Comparison of ENCODE assay signal across 21 cellular contexts in genomic region chr5:149304195-149305072, GRCh38. TPM values are rescaled to one million over a fixed set of nuclear protein-coding genes. Genes with fewer than 3 reads are reported as not detected.
DNase-seq lines count a peak whose midpoint lies in the region; ATAC-seq, FAIRE-seq and TF ChIP-seq lines count a peak whose summit lies in the region.
"Had no signal": no experiment of that assay in that cellular context is flagged by ENCODE, and none has a peak within 500 bp of the region (broad histone marks: within the 10 kb centered on the region; RNA-seq: fewer than 3 reads in every experiment).

No MANE protein-coding gene starts in this region.

- no TSS peak for BruUV-seq in HepG2 (replicated peaks; lab: Mats Ljungman, UMichigan)

- POLR2A ChIA-PET in HepG2 (lab: Yijun Ruan, JAX) = no interaction called here

- H3K79me2 ChIP-seq in HepG2 (ENCODE audit: insufficient read depth, low read length) = no peaks in the 10 kb centered on the region

- no peak overlapping the region for H3K27ac ChIP-seq in right lobe of liver
- no peak overlapping the region for H3K27ac ChIP-seq in HepG2 (ENCODE audit: extremely low read length, insufficient read depth, low read length)
- peak overlapping the region in 9 of 10 donors; percentile 26 to 97 (median 64) for H3K27ac ChIP-seq in heart right ventricle
- H3K27ac ChIP-seq in lower lobe of right lung = peak overlapping the region; percentile 51
- H3K27ac ChIP-seq in upper lobe of right lung = peak overlapping the region; percentile 55
- H3K27ac ChIP-seq in tibial nerve = peak overlapping the region in 1 of 4 donors; percentile 9
- H3K27ac ChIP-seq: SJCRH30 had no signal

- no peak overlapping the region for H3K9ac ChIP-seq in HepG2 (ENCODE audit: insufficient read depth, low read depth, low read length)

- TF ChIP-seq RAD21 in HepG2 (CRISPR knock-in tag; IDR thresholded peaks at IDR 0.05) = no peak

- H3K4me3 ChIP-seq in right lobe of liver (no peak overlapping the region), HepG2 (replicated peaks in 1 of 3; ENCODE audit: insufficient read depth in 1 of 3, low read depth in 2 of 3, low read length in 3 of 3) (no peak overlapping the region), heart right ventricle (no peak overlapping the region), lower lobe of right lung (no peak overlapping the region), upper lobe of right lung (no peak overlapping the region), tibial nerve (no peak overlapping the region)
- H3K4me3 ChIP-seq: GM12878, SJCRH30 had no signal

- H3K27me3 ChIP-seq in right lobe of liver (no peaks in the 10 kb centered on the region), HepG2 (ENCODE audit: control insufficient read depth in 1 of 2, insufficient read depth in 2 of 2, low read length in 2 of 2) (no peaks in the 10 kb centered on the region), heart right ventricle (peaks cover 0 to 3% (median 0%) of the 10 kb centered on the region in 7 donors), lower lobe of right lung (ENCODE audit: low read depth) (no peaks in the 10 kb centered on the region), upper lobe of right lung (no peaks in the 10 kb centered on the region), tibial nerve (no peaks in the 10 kb centered on the region)
- H3K27me3 ChIP-seq: BE2C, SJCRH30 had no signal

- intact Hi-C loops in right lobe of liver (cut with DNase I) (no loop called here), HepG2 (cut with micrococcal nuclease; ENCODE audit: unreplicated experiment) (no loop called here), heart right ventricle (cut with DNase I) (loop anchor here in 1 of 10 donors (5.0 kb wide), 1 partner anchor 32 kb away; the partner anchor contains the start of gene AFAP1L1), lower lobe of right lung (cut with DNase I) (no loop called here), upper lobe of right lung (cut with DNase I) (no loop called here)

- no peak overlapping the region for H3K4me2 ChIP-seq in HepG2 (ENCODE audit: low read depth, low read length)

- DNase-seq in right lobe of liver = no peak
- DNase-seq in HepG2 (ENCODE audit: low spot score) = no peak
- peak in 1 of 2 donors; percentile 65 for DNase-seq in heart right ventricle
- no peak for DNase-seq in lower lobe of right lung
- DNase-seq in upper lobe of right lung = no peak
- no peak for DNase-seq in tibial nerve (ENCODE audit: low spot score in 2 of 2)
- no peak for DNase-seq in activated effector memory CD4-positive, alpha-beta T cell treated with anti-CD3 and anti-CD28 coated beads, Interleukin-2, amount 50 U/mL, for 16 hours
- DNase-seq: BE2C; CD4-positive, alpha-beta memory T cell; EL; GOT3; KBM-7; NCI-H1105 treated with DMSO at 0.1 percent for 48 hours; NCI-H1694 treated with DMSO at 0.1 percent for 48 hours; NCI-H2107; NCI-H2227 treated with DMSO at 0.1 percent for 48 hours; SJCRH30 had no signal

- FAIRE-seq in HepG2 (lab: Jason Lieb, UNC) = no peak
- FAIRE-seq: A204.1, GM12878, GM19239 had no signal

- in situ Hi-C loops in HepG2 (cut with HindIII; ENCODE audit: extremely low pct_ligation_motif_present, low pct_unique_long_range_greater_than_20kb) = no loop called here

- no peak for TF ChIP-seq EP300 in HepG2 (IDR thresholded peaks at IDR 0.05; ENCODE audit: low read depth in 2 of 2, low read length in 2 of 2)
- no peak for TF ChIP-seq EP300 in HepG2 (CRISPR knock-in tag; IDR thresholded peaks at IDR 0.05; ENCODE audit: borderline replicate concordance)
- no peak for TF ChIP-seq EP300 in tibial nerve (IDR thresholded peaks at IDR 0.05)

- TF ChIP-seq POLR2A in right lobe of liver (IDR thresholded peaks at IDR 0.05) = no peak
- TF ChIP-seq POLR2A in HepG2 (IDR thresholded peaks at IDR 0.05; ENCODE audit: insufficient read depth in 1 of 2, low read depth in 2 of 2, low read length in 2 of 2) = no peak
- no peak for TF ChIP-seq POLR2A in tibial nerve (IDR thresholded peaks at IDR 0.05)

- H3K9me3 ChIP-seq in right lobe of liver (no peaks in the 10 kb centered on the region), HepG2 (ENCODE audit: low read length) (no peaks in the 10 kb centered on the region), heart right ventricle (no peaks in the 10 kb centered on the region), lower lobe of right lung (no peaks in the 10 kb centered on the region), upper lobe of right lung (no peaks in the 10 kb centered on the region), tibial nerve (no peaks in the 10 kb centered on the region)
- H3K9me3 ChIP-seq: BE2C, SJCRH30 had no signal

- no peak overlapping the region for H2AFZ ChIP-seq in HepG2 (ENCODE audit: low read length)

- TF ChIP-seq CTCF in right lobe of liver (IDR thresholded peaks at IDR 0.05) (no peak), HepG2 (CRISPR knock-in tag; IDR thresholded peaks at IDR 0.05) (no peak), heart right ventricle (IDR thresholded peaks at IDR 0.05) (no peak), lower lobe of right lung (IDR thresholded peaks at IDR 0.05) (no peak), upper lobe of right lung (IDR thresholded peaks at IDR 0.05) (no peak), tibial nerve (IDR thresholded peaks at IDR 0.05) (no peak)

- CTCF ChIA-PET in HepG2 (lab: Yijun Ruan, JAX; ENCODE audit: low intra/inter-chr PET ratio, low total read pairs) = no interaction called here

- peak; percentile 25 to 56 (median 34) for ATAC-seq in right lobe of liver
- no peak for ATAC-seq in HepG2
- ATAC-seq in heart right ventricle = peak; percentile 42 to 82 (median 66)
- peak in 1 of 2 donors; percentile 20 for ATAC-seq in lower lobe of right lung
- peak; percentile 55 for ATAC-seq in upper lobe of right lung
- no peak for ATAC-seq in GM21515 (IDR thresholded peaks at IDR 0.05; ENCODE audit: unreplicated experiment)
- ATAC-seq: GM12878 had no signal

- WGBS in right lobe of liver (ENCODE audit: insufficient coverage, low coverage, low lambda C conversion rate, missing lambda C conversion rate) = 84% methylated on average over 2 of the region's 11 CpGs
- 69% methylated on average over 11 of the region's 11 CpGs for WGBS in HepG2 (ENCODE audit: low lambda C conversion rate)
- WGBS in heart right ventricle, 2 donors = 58 to 70% methylated on average over 11 of the region's 11 CpGs
- 79% methylated on average over 11 of the region's 11 CpGs for WGBS in tibial nerve, 2 donors

- H3K4me1 ChIP-seq in right lobe of liver = no peaks in the 10 kb centered on the region
- peaks cover 16% of the 10 kb centered on the region for H3K4me1 ChIP-seq in HepG2 (ENCODE audit: insufficient read depth, low read length)
- H3K4me1 ChIP-seq in heart right ventricle = peaks cover 5 to 67% (median 35%) of the 10 kb centered on the region in 9 donors
- peaks cover 29% of the 10 kb centered on the region for H3K4me1 ChIP-seq in lower lobe of right lung
- peaks cover 11% of the 10 kb centered on the region for H3K4me1 ChIP-seq in upper lobe of right lung
- peaks cover 0 to 5% (median 0%) of the 10 kb centered on the region in 4 donors for H3K4me1 ChIP-seq in tibial nerve
- H3K4me1 ChIP-seq: BE2C, SJCRH30 had no signal

- H3K36me3 ChIP-seq in right lobe of liver (no peaks in the 10 kb centered on the region), HepG2 (replicated peaks in 1 of 2; ENCODE audit: control insufficient read depth in 1 of 2, insufficient read depth in 2 of 2, low read length in 2 of 2) (no peaks in the 10 kb centered on the region), heart right ventricle (peaks cover 0 to 99% (median 43%) of the 10 kb centered on the region in 9 donors), lower lobe of right lung (no peaks in the 10 kb centered on the region), upper lobe of right lung (no peaks in the 10 kb centered on the region), tibial nerve (peaks cover 0 to 92% (median 0%) of the 10 kb centered on the region in 3 donors)
- H3K36me3 ChIP-seq: BE2C, SJCRH30 had no signal

- no peaks in the 10 kb centered on the region for H4K20me1 ChIP-seq in HepG2 (ENCODE audit: insufficient read depth, low read length)

RNA-seq across cellular contexts. Expression of gene AFAP1L1, which starts 32.8 kb away (rescaled TPM):
- total RNA-seq in right lobe of liver (1 to 10 TPM; 3.1 to 6.6 (median 5.2) TPM), HepG2 (2016; rRNA removed; fragmentation: Illumina TruSeq; extraction: Trizol) (0.38 and 0.66 TPM in 2 replicates), heart right ventricle (10 to 100 TPM; 30.3 to 61.6 (median 47.2) TPM), lower lobe of right lung (26.6 TPM), upper lobe of right lung (32.7 TPM), tibial nerve (10 to 100 TPM; 40.8 to 93.5 (median 91.6) TPM)
- total RNA-seq in HepG2 (2016; cell fraction: cytosol; rRNA removed; fragmentation: Illumina TruSeq; extraction: Trizol; ENCODE audit: low read depth) = not detected in 2 replicates
- total RNA-seq in HepG2 (2016; cell fraction: insoluble cytoplasmic fraction; rRNA removed; fragmentation: Illumina TruSeq; extraction: Trizol) = 0.41 and 0.86 TPM in 2 replicates
- total RNA-seq in HepG2 (2016; cell fraction: membrane; rRNA removed; fragmentation: Illumina TruSeq; extraction: Trizol) = 0.22 and 0.34 TPM in 2 replicates
- total RNA-seq in HepG2 (2016; cell fraction: nucleus; rRNA removed; fragmentation: Illumina TruSeq; extraction: Trizol) = 0.25 and 0.40 TPM in 2 replicates
- polyA plus RNA-seq in HepG2 (2011; rRNA removed) (0.67 and 1.0 TPM in 2 replicates), heart right ventricle (10 to 100 TPM; 35.6 to 35.9 TPM)
- polyA plus RNA-seq in HepG2 (2011; cell fraction: cytosol; rRNA removed) = 0.63 and 0.81 TPM in 2 replicates
- polyA plus RNA-seq in HepG2 (2011; cell fraction: nucleus; rRNA removed) = 0.59 and 0.85 TPM in 2 replicates
- 1.0 and 1.6 TPM in 2 replicates for polyA plus RNA-seq in HepG2 (2012)
- polyA plus RNA-seq in HepG2 (2016; cell fraction: cytosol; fragmentation: Illumina TruSeq; extraction: Trizol; ENCODE audit: low read depth) = 0.14 and 0.25 TPM in 2 replicates
- 0.37 and 0.84 TPM in 2 replicates for polyA plus RNA-seq in HepG2 (2016; cell fraction: insoluble cytoplasmic fraction; fragmentation: Illumina TruSeq; extraction: Trizol; ENCODE audit: low read depth)
- 0.24 and 0.26 TPM in 2 replicates for polyA plus RNA-seq in HepG2 (2016; cell fraction: membrane; fragmentation: Illumina TruSeq; extraction: Trizol; ENCODE audit: low read depth)
- polyA plus RNA-seq in HepG2 (2016; cell fraction: nucleus; fragmentation: Illumina TruSeq; extraction: Trizol; ENCODE audit: insufficient read depth, low read depth) = 0.23 and 0.61 TPM in 2 replicates
- 1.3 and 2.6 TPM in 2 replicates for polyA minus RNA-seq in HepG2 (2011; rRNA and poly(A)+ RNA removed; ENCODE audit: low replicate concordance)
- polyA minus RNA-seq in HepG2 (2011; cell fraction: cytosol; rRNA and poly(A)+ RNA removed) = 0.18 and 0.49 TPM in 2 replicates
- 0.50 and 0.90 TPM in 2 replicates for polyA minus RNA-seq in HepG2 (2011; cell fraction: nucleus; rRNA and poly(A)+ RNA removed)
- total RNA-seq: CD4-positive, alpha-beta memory T cell; GM12878 had no signal
- polyA plus RNA-seq: CD4-positive, alpha-beta memory T cell had no signal

RNA-seq across cellular contexts. Expression of gene GRPEL2, which starts 40.9 kb away (rescaled TPM):
- 1 to 10 TPM; 4.2 to 6.9 (median 5.9) TPM for total RNA-seq in right lobe of liver
- 16.6 and 28.4 TPM in 2 replicates for total RNA-seq in HepG2 (2016; rRNA removed; fragmentation: Illumina TruSeq; extraction: Trizol)
- total RNA-seq in HepG2 (2016; cell fraction: cytosol; rRNA removed; fragmentation: Illumina TruSeq; extraction: Trizol; ENCODE audit: low read depth) = 1.7 and 2.2 TPM in 2 replicates
- total RNA-seq in HepG2 (2016; cell fraction: insoluble cytoplasmic fraction; rRNA removed; fragmentation: Illumina TruSeq; extraction: Trizol) = 17.2 and 31.8 TPM in 2 replicates
- total RNA-seq in HepG2 (2016; cell fraction: membrane; rRNA removed; fragmentation: Illumina TruSeq; extraction: Trizol) = 9.3 and 10.1 TPM in 2 replicates
- total RNA-seq in HepG2 (2016; cell fraction: nucleus; rRNA removed; fragmentation: Illumina TruSeq; extraction: Trizol) = 10.1 and 11.9 TPM in 2 replicates
- polyA plus RNA-seq in HepG2 (2011; rRNA removed) = 9.3 and 13.1 TPM in 2 replicates
- 5.4 and 8.7 TPM in 2 replicates for polyA plus RNA-seq in HepG2 (2011; cell fraction: cytosol; rRNA removed)
- polyA plus RNA-seq in HepG2 (2011; cell fraction: nucleus; rRNA removed) = 4.4 and 7.1 TPM in 2 replicates
- polyA plus RNA-seq in HepG2 (2012) = 8.8 and 8.9 TPM in 2 replicates
- 0.66 and 0.72 TPM in 2 replicates for polyA plus RNA-seq in HepG2 (2016; cell fraction: cytosol; fragmentation: Illumina TruSeq; extraction: Trizol; ENCODE audit: low read depth)
- 14.1 and 15.7 TPM in 2 replicates for polyA plus RNA-seq in HepG2 (2016; cell fraction: insoluble cytoplasmic fraction; fragmentation: Illumina TruSeq; extraction: Trizol; ENCODE audit: low read depth)
- polyA plus RNA-seq in HepG2 (2016; cell fraction: membrane; fragmentation: Illumina TruSeq; extraction: Trizol; ENCODE audit: low read depth) = 3.1 and 3.3 TPM in 2 replicates
- 15.5 and 16.9 TPM in 2 replicates for polyA plus RNA-seq in HepG2 (2016; cell fraction: nucleus; fragmentation: Illumina TruSeq; extraction: Trizol; ENCODE audit: insufficient read depth, low read depth)
- polyA minus RNA-seq in HepG2 (2011; rRNA and poly(A)+ RNA removed; ENCODE audit: low replicate concordance) = 26.1 and 28.0 TPM in 2 replicates
- 20.0 and 22.1 TPM in 2 replicates for polyA minus RNA-seq in HepG2 (2011; cell fraction: cytosol; rRNA and poly(A)+ RNA removed)
- 12.6 and 15.0 TPM in 2 replicates for polyA minus RNA-seq in HepG2 (2011; cell fraction: nucleus; rRNA and poly(A)+ RNA removed)
- total RNA-seq in heart right ventricle = 10 to 100 TPM in 6 of 10 donors, 1 to 10 TPM in 4; 8.1 to 13.4 (median 10.2) TPM
- 1 to 10 TPM; 4.8 to 9.5 TPM for polyA plus RNA-seq in heart right ventricle
- 15.1 TPM for total RNA-seq in lower lobe of right lung
- total RNA-seq in upper lobe of right lung = 23.9 TPM
- 10 to 100 TPM in 2 of 4 donors, 1 to 10 TPM in 2; 6.5 to 13.5 (median 10.3) TPM for total RNA-seq in tibial nerve

RNA-seq across cellular contexts. Expression of gene PCYOX1L, which starts 53.4 kb away (rescaled TPM):
- total RNA-seq in right lobe of liver (1 to 10 TPM in 2 of 6 experiments, under 1 TPM in 4; 0.29 to 1.2 (median 0.62) TPM), HepG2 (2016; rRNA removed; fragmentation: Illumina TruSeq; extraction: Trizol) (0.24 and 1.00 TPM in 2 replicates), heart right ventricle (1 to 10 TPM; 2.6 to 5.5 (median 4.0) TPM), lower lobe of right lung (5.9 TPM), upper lobe of right lung (6.6 TPM), tibial nerve (1 to 10 TPM; 5.0 to 8.2 (median 6.7) TPM)
- total RNA-seq in HepG2 (2016; cell fraction: cytosol; rRNA removed; fragmentation: Illumina TruSeq; extraction: Trizol; ENCODE audit: low read depth) = 0.10 and 0.26 TPM in 2 replicates
- 0.27 and 0.78 TPM in 2 replicates for total RNA-seq in HepG2 (2016; cell fraction: insoluble cytoplasmic fraction; rRNA removed; fragmentation: Illumina TruSeq; extraction: Trizol)
- 0.24 and 0.56 TPM in 2 replicates for total RNA-seq in HepG2 (2016; cell fraction: membrane; rRNA removed; fragmentation: Illumina TruSeq; extraction: Trizol)
- total RNA-seq in HepG2 (2016; cell fraction: nucleus; rRNA removed; fragmentation: Illumina TruSeq; extraction: Trizol) = 1.0 and 1.1 TPM in 2 replicates
- polyA plus RNA-seq in HepG2 (2011; rRNA removed) (3.7 and 5.6 TPM in 2 replicates), heart right ventricle (1 to 10 TPM; 4.5 to 6.2 TPM)
- polyA plus RNA-seq in HepG2 (2011; cell fraction: cytosol; rRNA removed) = 3.7 and 4.7 TPM in 2 replicates
- polyA plus RNA-seq in HepG2 (2011; cell fraction: nucleus; rRNA removed) = 5.2 TPM in 2 replicates
- polyA plus RNA-seq in HepG2 (2012) = 3.3 and 4.0 TPM in 2 replicates
- polyA plus RNA-seq in HepG2 (2016; cell fraction: cytosol; fragmentation: Illumina TruSeq; extraction: Trizol; ENCODE audit: low read depth) = 0.16 TPM in 1 of 2 replicates, not detected in the other
- polyA plus RNA-seq in HepG2 (2016; cell fraction: insoluble cytoplasmic fraction; fragmentation: Illumina TruSeq; extraction: Trizol; ENCODE audit: low read depth) = 0.26 and 0.53 TPM in 2 replicates
- polyA plus RNA-seq in HepG2 (2016; cell fraction: membrane; fragmentation: Illumina TruSeq; extraction: Trizol; ENCODE audit: low read depth) = 0.11 and 0.14 TPM in 2 replicates
- 2.1 and 2.8 TPM in 2 replicates for polyA plus RNA-seq in HepG2 (2016; cell fraction: nucleus; fragmentation: Illumina TruSeq; extraction: Trizol; ENCODE audit: insufficient read depth, low read depth)
- polyA minus RNA-seq in HepG2 (2011; rRNA and poly(A)+ RNA removed; ENCODE audit: low replicate concordance) = 4.6 and 4.7 TPM in 2 replicates
- polyA minus RNA-seq in HepG2 (2011; cell fraction: cytosol; rRNA and poly(A)+ RNA removed) = 1.8 and 2.4 TPM in 2 replicates
- polyA minus RNA-seq in HepG2 (2011; cell fraction: nucleus; rRNA and poly(A)+ RNA removed) = 2.3 and 4.6 TPM in 2 replicates

Comparison
In these comparisons a context has a peak if more than half of its experiments do, and no peak if none do; other contexts are left out.
1. ATAC-seq: peak in right lobe of liver (4 of 4), heart right ventricle (8 of 8) and upper lobe of right lung (single experiment); none in HepG2 (single experiment) and GM21515 (single experiment).
2. H3K27ac ChIP-seq: peak in heart right ventricle (9 of 10), lower lobe of right lung (single experiment) and upper lobe of right lung (single experiment); none in right lobe of liver (0 of 3) and HepG2 (single experiment).